ENCODE assay signal across 1 cellular context in the genomic region with DNA sequence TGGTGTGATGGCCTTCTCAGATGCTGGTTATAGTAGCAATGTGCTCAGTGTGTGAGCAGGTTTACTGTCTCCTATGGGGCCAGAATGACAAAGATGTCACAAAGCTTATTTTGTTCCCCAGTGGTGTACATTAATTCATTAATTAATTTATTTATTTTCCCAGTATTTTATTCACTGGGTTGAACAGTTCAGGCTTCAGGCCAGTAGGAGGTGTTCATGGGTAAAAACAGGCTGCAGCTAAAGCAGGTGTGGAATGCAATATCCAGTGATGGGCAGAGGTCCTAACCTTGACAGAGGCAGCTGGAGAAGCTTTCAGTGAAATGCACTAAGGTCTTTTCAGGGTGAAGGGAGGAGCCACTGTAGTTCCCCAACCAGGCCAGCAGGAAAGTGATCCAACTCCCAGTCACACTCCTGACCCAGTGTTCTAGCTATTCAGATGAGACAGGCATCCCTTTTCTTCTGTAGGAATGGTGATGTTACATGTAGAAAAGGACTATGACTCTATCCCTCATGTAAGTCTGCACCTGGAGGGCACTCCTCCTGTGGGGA.
TF ChIP-seq lines count a peak whose summit lies in the region.

No MANE protein-coding gene starts in this region.

TF ChIP-seq in HepG2, 621 proteins besides CTCF, POLR2A, EP300 and RAD21:
- no peak for TF ChIP-seq FOXP1 (IDR thresholded peaks at IDR 0.05)
- no peak for TF ChIP-seq FOXP1 (CRISPR knock-in tag; IDR thresholded peaks at IDR 0.05)
- TF ChIP-seq ZFP37 (CRISPR knock-in tag; IDR thresholded peaks at IDR 0.05; ENCODE audit: borderline replicate concordance): no peak
- no peak for TF ChIP-seq ZBTB33 (CRISPR knock-in tag; IDR thresholded peaks at IDR 0.05)
- peak; percentile 20; the same call in 1 of the 2 replicates for TF ChIP-seq SMC3 (IDR thresholded peaks at IDR 0.05; ENCODE audit: low read length)
- TF ChIP-seq TEAD3 (CRISPR knock-in tag; optimal IDR thresholded peaks at IDR 0.05; ENCODE audit: borderline replicate concordance): peak; percentile 31
- peak; percentile 41; the same call in 1 of the 2 replicates for TF ChIP-seq ARID3A (IDR thresholded peaks at IDR 0.05; ENCODE audit: low read depth, low read length)
- TF ChIP-seq, protein P1, sequence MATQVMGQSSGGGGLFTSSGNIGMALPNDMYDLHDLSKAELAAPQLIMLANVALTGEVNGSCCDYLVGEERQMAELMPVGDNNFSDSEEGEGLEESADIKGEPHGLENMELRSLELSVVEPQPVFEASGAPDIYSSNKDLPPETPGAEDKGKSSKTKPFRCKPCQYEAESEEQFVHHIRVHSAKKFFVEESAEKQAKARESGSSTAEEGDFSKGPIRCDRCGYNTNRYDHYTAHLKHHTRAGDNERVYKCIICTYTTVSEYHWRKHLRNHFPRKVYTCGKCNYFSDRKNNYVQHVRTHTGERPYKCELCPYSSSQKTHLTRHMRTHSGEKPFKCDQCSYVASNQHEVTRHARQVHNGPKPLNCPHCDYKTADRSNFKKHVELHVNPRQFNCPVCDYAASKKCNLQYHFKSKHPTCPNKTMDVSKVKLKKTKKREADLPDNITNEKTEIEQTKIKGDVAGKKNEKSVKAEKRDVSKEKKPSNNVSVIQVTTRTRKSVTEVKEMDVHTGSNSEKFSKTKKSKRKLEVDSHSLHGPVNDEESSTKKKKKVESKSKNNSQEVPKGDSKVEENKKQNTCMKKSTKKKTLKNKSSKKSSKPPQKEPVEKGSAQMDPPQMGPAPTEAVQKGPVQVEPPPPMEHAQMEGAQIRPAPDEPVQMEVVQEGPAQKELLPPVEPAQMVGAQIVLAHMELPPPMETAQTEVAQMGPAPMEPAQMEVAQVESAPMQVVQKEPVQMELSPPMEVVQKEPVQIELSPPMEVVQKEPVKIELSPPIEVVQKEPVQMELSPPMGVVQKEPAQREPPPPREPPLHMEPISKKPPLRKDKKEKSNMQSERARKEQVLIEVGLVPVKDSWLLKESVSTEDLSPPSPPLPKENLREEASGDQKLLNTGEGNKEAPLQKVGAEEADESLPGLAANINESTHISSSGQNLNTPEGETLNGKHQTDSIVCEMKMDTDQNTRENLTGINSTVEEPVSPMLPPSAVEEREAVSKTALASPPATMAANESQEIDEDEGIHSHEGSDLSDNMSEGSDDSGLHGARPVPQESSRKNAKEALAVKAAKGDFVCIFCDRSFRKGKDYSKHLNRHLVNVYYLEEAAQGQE (IDR thresholded peaks at IDR 0.05; ENCODE audit: borderline replicate concordance in 1 of 2, low read depth in 1 of 2, low read length in 2 of 2): no peak
- 0 out of 2 replicates have a peak, but pooled peaks have one; percentile 64 for TF ChIP-seq EHMT2 (IDR thresholded peaks at IDR 0.05; ENCODE audit: borderline replicate concordance, low read depth, low read length)
- 0 out of 2 replicates have a peak, but pooled peaks have one; percentile 14 for TF ChIP-seq SOX5 (CRISPR knock-in tag; IDR thresholded peaks at IDR 0.05; ENCODE audit: borderline replicate concordance)
- peak; percentile 44 for TF ChIP-seq STAG1 (CRISPR knock-in tag; IDR thresholded peaks at IDR 0.05)
- TF ChIP-seq FOXP4 (CRISPR knock-in tag; IDR thresholded peaks at IDR 0.05): no peak
- TF ChIP-seq, protein P2, sequence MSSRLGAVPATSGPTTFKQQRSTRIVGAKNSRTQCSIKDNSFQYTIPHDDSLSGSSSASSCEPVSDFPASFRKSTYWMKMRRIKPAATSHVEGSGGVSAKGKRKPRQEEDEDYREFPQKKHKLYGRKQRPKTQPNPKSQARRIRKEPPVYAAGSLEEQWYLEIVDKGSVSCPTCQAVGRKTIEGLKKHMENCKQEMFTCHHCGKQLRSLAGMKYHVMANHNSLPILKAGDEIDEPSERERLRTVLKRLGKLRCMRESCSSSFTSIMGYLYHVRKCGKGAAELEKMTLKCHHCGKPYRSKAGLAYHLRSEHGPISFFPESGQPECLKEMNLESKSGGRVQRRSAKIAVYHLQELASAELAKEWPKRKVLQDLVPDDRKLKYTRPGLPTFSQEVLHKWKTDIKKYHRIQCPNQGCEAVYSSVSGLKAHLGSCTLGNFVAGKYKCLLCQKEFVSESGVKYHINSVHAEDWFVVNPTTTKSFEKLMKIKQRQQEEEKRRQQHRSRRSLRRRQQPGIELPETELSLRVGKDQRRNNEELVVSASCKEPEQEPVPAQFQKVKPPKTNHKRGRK (CRISPR knock-in tag; IDR thresholded peaks at IDR 0.05): no peak
- no peak for TF ChIP-seq DPF2 (CRISPR knock-in tag; IDR thresholded peaks at IDR 0.05; ENCODE audit: borderline replicate concordance, low read depth)
- TF ChIP-seq ZNF644 (CRISPR knock-in tag; IDR thresholded peaks at IDR 0.05; ENCODE audit: low read depth): 0 out of 2 replicates have a peak, but pooled peaks have one; percentile 41
- TF ChIP-seq, protein P3, sequence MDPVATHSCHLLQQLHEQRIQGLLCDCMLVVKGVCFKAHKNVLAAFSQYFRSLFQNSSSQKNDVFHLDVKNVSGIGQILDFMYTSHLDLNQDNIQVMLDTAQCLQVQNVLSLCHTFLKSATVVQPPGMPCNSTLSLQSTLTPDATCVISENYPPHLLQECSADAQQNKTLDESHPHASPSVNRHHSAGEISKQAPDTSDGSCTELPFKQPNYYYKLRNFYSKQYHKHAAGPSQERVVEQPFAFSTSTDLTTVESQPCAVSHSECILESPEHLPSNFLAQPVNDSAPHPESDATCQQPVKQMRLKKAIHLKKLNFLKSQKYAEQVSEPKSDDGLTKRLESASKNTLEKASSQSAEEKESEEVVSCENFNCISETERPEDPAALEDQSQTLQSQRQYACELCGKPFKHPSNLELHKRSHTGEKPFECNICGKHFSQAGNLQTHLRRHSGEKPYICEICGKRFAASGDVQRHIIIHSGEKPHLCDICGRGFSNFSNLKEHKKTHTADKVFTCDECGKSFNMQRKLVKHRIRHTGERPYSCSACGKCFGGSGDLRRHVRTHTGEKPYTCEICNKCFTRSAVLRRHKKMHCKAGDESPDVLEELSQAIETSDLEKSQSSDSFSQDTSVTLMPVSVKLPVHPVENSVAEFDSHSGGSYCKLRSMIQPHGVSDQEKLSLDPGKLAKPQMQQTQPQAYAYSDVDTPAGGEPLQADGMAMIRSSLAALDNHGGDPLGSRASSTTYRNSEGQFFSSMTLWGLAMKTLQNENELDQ (CRISPR knock-in tag; IDR thresholded peaks at IDR 0.05; ENCODE audit: borderline replicate concordance): no peak
